In genomic region chr9:27239648-27240047, GRCh38 we compare ENCODE assay signal across 1 cellular context.
TF ChIP-seq lines count a peak whose summit lies in the region.

No MANE protein-coding gene starts in this region.

TF ChIP-seq in HepG2, 621 proteins besides CTCF, POLR2A, EP300 and RAD21:
- TF ChIP-seq ZNF281 (CRISPR knock-in tag; IDR thresholded peaks at IDR 0.05; ENCODE audit: borderline replicate concordance) = peak; percentile 87
TF ChIP-seq in HepG2: peak in this region for 1; not testable (repeated sequence) for 620.
